In the genomic region with DNA sequence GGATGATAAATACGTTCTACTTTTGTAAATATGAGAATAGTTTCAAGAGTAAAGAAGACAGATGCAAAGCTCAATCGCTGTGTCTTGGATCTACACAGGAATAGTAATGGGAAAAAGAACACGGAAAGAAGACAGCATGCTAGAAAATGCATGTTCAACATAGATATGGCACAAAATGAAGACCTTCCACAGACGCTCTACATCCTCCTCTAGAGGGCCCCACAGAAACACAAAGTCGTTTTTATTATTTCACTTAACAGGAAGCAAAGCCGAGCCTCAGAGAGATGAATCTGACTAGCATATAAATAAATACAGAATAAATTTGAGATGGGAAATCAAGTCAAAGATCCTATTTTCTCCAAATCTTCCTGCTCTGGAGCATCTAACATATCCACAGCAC, we compare ENCODE assay signal across 9 cellular contexts.
DNase-seq lines count a peak whose midpoint lies in the region; ATAC-seq, FAIRE-seq and TF ChIP-seq lines count a peak whose summit lies in the region.
"Had no signal": no experiment of that assay in that cellular context is flagged by ENCODE, and none has a peak within 500 bp of the region (broad histone marks: within the 10 kb centered on the region; RNA-seq: fewer than 3 reads in every experiment).

No MANE protein-coding gene starts in this region.

- TF ChIP-seq CTCF in AG04449 (IDR thresholded peaks at IDR 0.05; ENCODE audit: insufficient read depth, low read length, missing control alignments) (peak; percentile 31), colonic mucosa (IDR thresholded peaks at IDR 0.05) (peak; percentile 41), retinal pigment epithelial cell (conservative IDR thresholded peaks at IDR 0.05; ENCODE audit: low read depth, low read length) (peak; percentile 50), upper lobe of left lung (IDR thresholded peaks at IDR 0.05) (no peak)

- H3K4me3 ChIP-seq in AG04449 (ENCODE audit: low read depth, low read length): no peak overlapping the region
- H3K4me3 ChIP-seq in colonic mucosa: no peak overlapping the region
- H3K4me3 ChIP-seq in retinal pigment epithelial cell (ENCODE audit: low read length): no peak overlapping the region
- H3K4me3 ChIP-seq in upper lobe of left lung: no peak overlapping the region
- H3K4me3 ChIP-seq: HAP-1 had no signal

- H3K27ac ChIP-seq in colonic mucosa: no peak overlapping the region
- no peak overlapping the region for H3K27ac ChIP-seq in upper lobe of left lung

- no peak for TF ChIP-seq EP300 in upper lobe of left lung (IDR thresholded peaks at IDR 0.05)

- ATAC-seq in GM21381 (IDR thresholded peaks at IDR 0.05; ENCODE audit: unreplicated experiment) (no peak), upper lobe of left lung (ENCODE audit: low FRiP score in 2 of 2) (no peak)

- H3K36me3 ChIP-seq in colonic mucosa (no peaks in the 10 kb centered on the region), upper lobe of left lung (no peaks in the 10 kb centered on the region)
- H3K36me3 ChIP-seq: HAP-1 had no signal

- FAIRE-seq in GM18507 (lab: Jason Lieb, UNC): peak; percentile 76

- H3K4me1 ChIP-seq in colonic mucosa: no peaks in the 10 kb centered on the region
- peaks cover 0 to 9% (median 5%) of the 10 kb centered on the region in 4 donors for H3K4me1 ChIP-seq in upper lobe of left lung

- no peak for TF ChIP-seq POLR2A in upper lobe of left lung (IDR thresholded peaks at IDR 0.05)

- POLR2A ChIA-PET in AG04449 (lab: Yijun Ruan, JAX): no interaction called here

- WGBS in upper lobe of left lung, 2 donors: 44% methylated on average over 6 of the region's 6 CpGs

- intact Hi-C loops in colonic mucosa (cut with DNase I): no loop called here

- H3K9ac ChIP-seq in colonic mucosa (ENCODE audit: low read depth in 2 of 2, low read length in 2 of 2): no peak overlapping the region

- H3K9me3 ChIP-seq in colonic mucosa (no peaks in the 10 kb centered on the region), upper lobe of left lung (no peaks in the 10 kb centered on the region)
- H3K9me3 ChIP-seq: HAP-1 had no signal

- H3K27me3 ChIP-seq in colonic mucosa: no peaks in the 10 kb centered on the region
- H3K27me3 ChIP-seq in upper lobe of left lung: no peaks in the 10 kb centered on the region

- DNase-seq in AG04449 (ENCODE audit: low read depth, low spot score): no peak
- DNase-seq in GM18507 (ENCODE audit: extremely low spot score, insufficient read length, low read depth): no peak
- DNase-seq in Kasumi-1 (lab: John Stamatoyannopoulos, UW): peak; percentile 76 to 84
- no peak for DNase-seq in colonic mucosa
- no peak for DNase-seq in retinal pigment epithelial cell (ENCODE audit: low read depth)
- DNase-seq in upper lobe of left lung: no peak
- no peak for DNase-seq in DMS114 treated with DMSO at 0.1 percent for 48 hours (lab: John Stamatoyannopoulos, UW; ENCODE audit: unreplicated experiment)

- CTCF ChIA-PET in AG04449 (lab: Yijun Ruan, JAX): interaction anchor here (0.6 to 6.0 kb wide), 7 partner anchors 10 to 133 kb away, joined by 3 to 69 read pairs (median 3); no protein-coding TSS in a partner anchor

Comparison
In these comparisons a context has a peak if more than half of its experiments do, and no peak if none do; other contexts are left out.
1. DNase-seq: peak in Kasumi-1 (2 of 2); none in AG04449 (single experiment), GM18507 (single experiment), colonic mucosa (single experiment), retinal pigment epithelial cell (single experiment), upper lobe of left lung (0 of 2) and DMS114 treated with DMSO at 0.1 percent for 48 hours (single experiment).
2. CTCF ChIP-seq: peak in AG04449 (single experiment), colonic mucosa (single experiment) and retinal pigment epithelial cell (single experiment); none in upper lobe of left lung (0 of 6).